In the genomic region with DNA sequence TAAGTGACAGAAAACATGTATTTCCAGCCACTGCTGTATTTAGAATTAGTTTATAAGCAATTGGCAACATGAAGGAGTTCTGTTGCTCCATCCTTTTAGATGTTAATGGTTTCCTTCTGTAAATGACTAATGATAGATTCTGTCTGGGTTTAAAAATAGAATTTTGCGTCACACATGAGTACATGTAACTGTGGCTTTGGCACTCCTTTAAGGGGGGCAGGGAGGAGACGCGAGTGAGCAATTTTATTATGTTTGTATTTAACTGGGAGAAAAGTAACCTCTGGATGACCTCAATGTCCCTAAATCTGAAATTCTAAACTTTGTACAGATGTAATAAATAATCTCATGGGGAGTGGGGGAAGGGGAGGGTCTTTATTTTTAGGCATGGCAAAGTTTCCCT, we compare ENCODE assay signal across 8 cellular contexts.
DNase-seq lines count a peak whose midpoint lies in the region; ATAC-seq and TF ChIP-seq lines count a peak whose summit lies in the region.

No MANE protein-coding gene starts in this region.

- H3K4me2 ChIP-seq in MM.1S (ENCODE audit: low read depth, low read length): no peak overlapping the region

- intact Hi-C loops in lower lobe of right lung (cut with DNase I): no loop called here

- peaks cover 29% of the 10 kb centered on the region for H3K4me1 ChIP-seq in lower lobe of right lung
- no peaks in the 10 kb centered on the region for H3K4me1 ChIP-seq in MM.1S (ENCODE audit: low read length)

- H3K9me2 ChIP-seq in MM.1S (replicated peaks; ENCODE audit: insufficient read depth, low read length): no peaks in the 10 kb centered on the region

- in situ Hi-C loops in astrocyte of the cerebellum (cut with HindIII; ENCODE audit: low sequenced_read_pairs): no loop called here

- no peaks in the 10 kb centered on the region for H3K36me3 ChIP-seq in lower lobe of right lung
- H3K36me3 ChIP-seq in MM.1S (replicated peaks; ENCODE audit: insufficient read depth, low read length): no peaks in the 10 kb centered on the region

- H3K27ac ChIP-seq in lower lobe of right lung (peak overlapping the region; percentile 20), MM.1S (ENCODE audit: low read length) (no peak overlapping the region)

- no peaks in the 10 kb centered on the region for H3F3A ChIP-seq in MM.1S (ENCODE audit: insufficient read depth, low read length)

- H3K4me3 ChIP-seq in astrocyte of the cerebellum (ENCODE audit: low read depth, low read length) (no peak overlapping the region), lower lobe of right lung (no peak overlapping the region), MM.1S (ENCODE audit: low read length) (no peak overlapping the region)

- peak; percentile 18 for DNase-seq in GM10266 (ENCODE audit: extremely low spot score)
- peak; percentile 11 for DNase-seq in HK-2 (ENCODE audit: unreplicated experiment)
- peak; percentile 93 for DNase-seq in astrocyte of the cerebellum (ENCODE audit: low read depth)
- DNase-seq in lower lobe of right lung: no peak
- DNase-seq in medulla oblongata (ENCODE audit: extremely low spot score): no peak
- no peak for DNase-seq in NCI-H187 (lab: John Stamatoyannopoulos, UW)
- no peak for DNase-seq in activated CD4-positive, alpha-beta T cell treated with anti-CD3 and anti-CD28 coated beads, Interleukin-2, amount 50 U/mL, for 4 hours
- DNase-seq in MM.1S: no peak

- no peak overlapping the region for H2AFZ ChIP-seq in MM.1S (ENCODE audit: low read length)

- H3K9ac ChIP-seq in MM.1S (ENCODE audit: low read length): no peak overlapping the region

- TF ChIP-seq CTCF in GM10266 (IDR thresholded peaks at IDR 0.05; ENCODE audit: control insufficient read depth, insufficient read depth, low read depth, missing control alignments) (no peak), astrocyte of the cerebellum (IDR thresholded peaks at IDR 0.05; ENCODE audit: low read depth, low read length, missing control alignments) (no peak), lower lobe of right lung (IDR thresholded peaks at IDR 0.05) (no peak), MM.1S (IDR thresholded peaks at IDR 0.05; ENCODE audit: low read length) (no peak)

- no peaks in the 10 kb centered on the region for H3K79me2 ChIP-seq in MM.1S (ENCODE audit: low read length)

- H3K9me3 ChIP-seq in lower lobe of right lung (no peaks in the 10 kb centered on the region), MM.1S (replicated peaks; ENCODE audit: insufficient read depth, low read length) (no peaks in the 10 kb centered on the region)

- H3K27me3 ChIP-seq in lower lobe of right lung (ENCODE audit: low read depth) (no peaks in the 10 kb centered on the region), MM.1S (replicated peaks; ENCODE audit: insufficient read depth, low read length) (no peaks in the 10 kb centered on the region)

- no peaks in the 10 kb centered on the region for H4K20me1 ChIP-seq in MM.1S (ENCODE audit: insufficient read depth, low read length)

- peak; percentile 87 for ATAC-seq in lower lobe of right lung

Comparison
In these comparisons a context has a peak if more than half of its experiments do, and no peak if none do; other contexts are left out.
1. DNase-seq: peak in GM10266 (single experiment), HK-2 (single experiment) and astrocyte of the cerebellum (single experiment); none in lower lobe of right lung (single experiment), medulla oblongata (single experiment), NCI-H187 (0 of 2), activated CD4-positive, alpha-beta T cell treated with anti-CD3 and anti-CD28 coated beads, Interleukin-2, amount 50 U/mL, for 4 hours (0 of 2) and MM.1S (single experiment).